Comparison of ENCODE assay signal across 14 cellular contexts in genomic region chr2:126681505-126681904, GRCh38. TPM values are rescaled to one million over a fixed set of nuclear protein-coding genes. Genes with fewer than 3 reads are reported as not detected.
DNase-seq lines count a peak whose midpoint lies in the region; ATAC-seq and TF ChIP-seq lines count a peak whose summit lies in the region.
"Had no signal": no experiment of that assay in that cellular context is flagged by ENCODE, and none has a peak within 500 bp of the region (broad histone marks: within the 10 kb centered on the region; RNA-seq: fewer than 3 reads in every experiment).

No MANE protein-coding gene starts in this region.

- H3K27me3 ChIP-seq in neutrophil: no peaks in the 10 kb centered on the region
- no peaks in the 10 kb centered on the region for H3K27me3 ChIP-seq in foreskin keratinocyte

- H3K27ac Mint-ChIP-seq in natural killer cell: peak overlapping the region; percentile 8 to 24
- no peak overlapping the region for H3K27ac Mint-ChIP-seq in natural killer cell treated with Interleukin-12 subunit alpha and Interleukin-12 subunit beta and Interleukin-15 and Interleukin-18, amount 100 ng/mL, for 72 hours
- H3K27ac Mint-ChIP-seq in central memory CD8-positive, alpha-beta T cell (ENCODE audit: low read depth): peak overlapping the region; percentile 54
- H3K27ac Mint-ChIP-seq: GM23338 had no signal

- no peaks in the 10 kb centered on the region for H3K36me3 Mint-ChIP-seq in natural killer cell
- H3K36me3 Mint-ChIP-seq in natural killer cell treated with Interleukin-12 subunit alpha and Interleukin-12 subunit beta and Interleukin-15 and Interleukin-18, amount 100 ng/mL, for 72 hours: no peaks in the 10 kb centered on the region
- H3K36me3 Mint-ChIP-seq in central memory CD8-positive, alpha-beta T cell (ENCODE audit: insufficient read depth): peaks cover 11% of the 10 kb centered on the region

- DNase-seq in natural killer cell: no peak
- no peak for DNase-seq in natural killer cell treated with Interleukin-12 subunit alpha and Interleukin-12 subunit beta and Interleukin-15 and Interleukin-18, amount 100 ng/mL, for 72 hours (ENCODE audit: low spot score)
- DNase-seq in central memory CD8-positive, alpha-beta T cell (ENCODE audit: low spot score in 2 of 2): no peak
- no peak for DNase-seq in foreskin keratinocyte
- DNase-seq: C1 segment of cervical spinal cord; Caco-2; CD4-positive, alpha-beta memory T cell; DMS153; DND-41; H7; HCEC 1CT had no signal

- no peak for ATAC-seq in natural killer cell
- no peak for ATAC-seq in natural killer cell treated with Interleukin-12 subunit alpha and Interleukin-12 subunit beta and Interleukin-15 and Interleukin-18, amount 100 ng/mL, for 72 hours
- ATAC-seq in central memory CD8-positive, alpha-beta T cell (replicated peaks; ENCODE audit: extremely low read depth, poor library complexity, severe bottlenecking): no peak
- no peak for ATAC-seq in GM21717 (IDR thresholded peaks at IDR 0.05; ENCODE audit: unreplicated experiment)
- no peak for ATAC-seq in foreskin keratinocyte
- ATAC-seq: GM23338 had no signal

- TF ChIP-seq CTCF in natural killer cell (IDR thresholded peaks at IDR 0.05) (no peak), neutrophil (IDR thresholded peaks at IDR 0.05) (no peak), foreskin keratinocyte (conservative IDR thresholded peaks at IDR 0.05) (no peak)

- peaks cover 13% of the 10 kb centered on the region for H3K36me3 ChIP-seq in neutrophil

- H3K27ac ChIP-seq in neutrophil (peak overlapping the region; percentile 52), foreskin keratinocyte (no peak overlapping the region)

- no peaks in the 10 kb centered on the region for H3K27me3 Mint-ChIP-seq in natural killer cell (ENCODE audit: low read depth in 2 of 2)
- no peaks in the 10 kb centered on the region for H3K27me3 Mint-ChIP-seq in natural killer cell treated with Interleukin-12 subunit alpha and Interleukin-12 subunit beta and Interleukin-15 and Interleukin-18, amount 100 ng/mL, for 72 hours
- no peaks in the 10 kb centered on the region for H3K27me3 Mint-ChIP-seq in central memory CD8-positive, alpha-beta T cell
- H3K27me3 Mint-ChIP-seq: CD4-positive, alpha-beta memory T cell had no signal

- peaks cover 37 to 55% of the 10 kb centered on the region in 2 donors for H3K4me1 Mint-ChIP-seq in natural killer cell
- H3K4me1 Mint-ChIP-seq in natural killer cell treated with Interleukin-12 subunit alpha and Interleukin-12 subunit beta and Interleukin-15 and Interleukin-18, amount 100 ng/mL, for 72 hours (ENCODE audit: low read depth in 2 of 2): peaks cover 12 to 39% of the 10 kb centered on the region in 2 donors
- H3K4me1 Mint-ChIP-seq in central memory CD8-positive, alpha-beta T cell: peaks cover 45% of the 10 kb centered on the region

- H3K9me3 ChIP-seq in neutrophil: no peaks in the 10 kb centered on the region
- H3K9me3 ChIP-seq: Caco-2 had no signal

- H3K9me3 Mint-ChIP-seq in natural killer cell: no peaks in the 10 kb centered on the region
- no peaks in the 10 kb centered on the region for H3K9me3 Mint-ChIP-seq in natural killer cell treated with Interleukin-12 subunit alpha and Interleukin-12 subunit beta and Interleukin-15 and Interleukin-18, amount 100 ng/mL, for 72 hours
- H3K9me3 Mint-ChIP-seq in central memory CD8-positive, alpha-beta T cell: no peaks in the 10 kb centered on the region
- H3K9me3 Mint-ChIP-seq: CD4-positive, alpha-beta memory T cell had no signal

- H3K4me3 Mint-ChIP-seq in natural killer cell: no peak overlapping the region
- H3K4me3 Mint-ChIP-seq in natural killer cell treated with Interleukin-12 subunit alpha and Interleukin-12 subunit beta and Interleukin-15 and Interleukin-18, amount 100 ng/mL, for 72 hours: no peak overlapping the region
- no peak overlapping the region for H3K4me3 Mint-ChIP-seq in central memory CD8-positive, alpha-beta T cell
- H3K4me3 Mint-ChIP-seq: CD4-positive, alpha-beta memory T cell; GM23338 had no signal

- intact Hi-C loops in natural killer cell (cut with micrococcal nuclease): no loop called here

- H3K4me1 ChIP-seq in neutrophil (ENCODE audit: control insufficient read depth in 1 of 2, insufficient read depth in 1 of 2, low read depth in 1 of 2, low read length in 1 of 2) (peaks cover 36 to 51% of the 10 kb centered on the region in 2 experiments), foreskin keratinocyte (no peaks in the 10 kb centered on the region)
- H3K4me1 ChIP-seq: Caco-2 had no signal

- no peak overlapping the region for H3K4me3 ChIP-seq in neutrophil (ENCODE audit: low read depth in 1 of 2, low read length in 1 of 2)
- H3K4me3 ChIP-seq: GM23338 had no signal

RNA-seq across cellular contexts. Expression of gene GYPC, which starts 25.5 kb away (rescaled TPM):
- total RNA-seq in natural killer cell (10 to 100 TPM; 74.2 to 92.3 (median 78.7) TPM), foreskin keratinocyte (not detected in 2 replicates)
- total RNA-seq in natural killer cell treated with Interleukin-12 subunit alpha and Interleukin-12 subunit beta and Interleukin-15 and Interleukin-18, amount 100 ng/mL, for 72 hours: 10 to 100 TPM; 44.2 to 56.9 TPM
- polyA plus RNA-seq in foreskin keratinocyte: 0.03 TPM in 1 of 2 replicates, not detected in the other
- total RNA-seq: Caco-2 had no signal

Comparison
In these comparisons a context has a peak if more than half of its experiments do, and no peak if none do; other contexts are left out.
1. H3K27ac Mint-ChIP-seq: peak in natural killer cell (2 of 2) and central memory CD8-positive, alpha-beta T cell (single experiment); none in natural killer cell treated with Interleukin-12 subunit alpha and Interleukin-12 subunit beta and Interleukin-15 and Interleukin-18, amount 100 ng/mL, for 72 hours (0 of 2).
2. RNA of gene GYPC, which starts 25.5 kb away (total RNA-seq): 74.2 to 92.3 TPM in natural killer cell and 44.2 to 56.9 TPM in natural killer cell treated with Interleukin-12 subunit alpha and Interleukin-12 subunit beta and Interleukin-15 and Interleukin-18, amount 100 ng/mL, for 72 hours; not detected in foreskin keratinocyte; every median in the first group is over 10 times any median in the second.